ENCODE assay signal across 17 cellular contexts in genomic region chr17:34755981-34756669, GRCh38.
"Had no signal": no experiment of that assay in that cellular context is flagged by ENCODE, and none has a peak within 500 bp of the region (broad histone marks: within the 10 kb centered on the region; RNA-seq: fewer than 3 reads in every experiment).

No MANE protein-coding gene starts in this region.

- H3K27ac Mint-ChIP-seq: activated CD4-positive, alpha-beta T cell treated with anti-CD3 and anti-CD28 coated beads, Interleukin-2, amount 10 ng/mL, durations not matched to agents 7 days and 5 days; activated CD8-positive, alpha-beta T cell treated with anti-CD3 and anti-CD28 coated beads, Interleukin-2, amount 10 ng/mL, durations not matched to agents 7 days and 5 days; activated T-cell treated with anti-CD3 and anti-CD28 coated beads, Interleukin-2, amount 50 U/mL, for 24 hours had no signal

- H3K9me3 ChIP-seq: ascending aorta, gastrocnemius medialis, thyroid gland had no signal

- ATAC-seq: activated CD8-positive, alpha-beta T cell treated with anti-CD3 and anti-CD28 coated beads, Interleukin-2, amount 10 ng/mL, durations not matched to agents 7 days and 5 days; esophagus mucosa; left lobe of liver had no signal

- H3K9me3 Mint-ChIP-seq: activated CD4-positive, alpha-beta T cell treated with anti-CD3 and anti-CD28 coated beads, Interleukin-2, amount 10 ng/mL, durations not matched to agents 7 days and 5 days; activated T-cell treated with anti-CD3 and anti-CD28 coated beads, Interleukin-2, amount 50 U/mL, for 24 hours had no signal

- H3K36me3 ChIP-seq: ascending aorta, gastrocnemius medialis, thyroid gland had no signal

- H3K4me1 Mint-ChIP-seq: activated CD4-positive, alpha-beta T cell treated with anti-CD3 and anti-CD28 coated beads, Interleukin-2, amount 10 ng/mL, durations not matched to agents 7 days and 5 days had no signal

- H3K4me1 ChIP-seq: ascending aorta, thyroid gland had no signal

- H3K4me3 Mint-ChIP-seq: activated CD4-positive, alpha-beta T cell treated with anti-CD3 and anti-CD28 coated beads, Interleukin-2, amount 10 ng/mL, durations not matched to agents 7 days and 5 days; activated CD8-positive, alpha-beta T cell treated with anti-CD3 and anti-CD28 coated beads, Interleukin-2, amount 10 ng/mL, durations not matched to agents 7 days and 5 days; activated T-cell treated with anti-CD3 and anti-CD28 coated beads, Interleukin-2, amount 50 U/mL, for 24 hours had no signal

- H3K4me3 ChIP-seq: ascending aorta, gastrocnemius medialis, lung, thyroid gland had no signal

- H3K27me3 ChIP-seq: ascending aorta, gastrocnemius medialis, thyroid gland had no signal

- H3K27ac ChIP-seq: ascending aorta, gastrocnemius medialis, thyroid gland had no signal

- DNase-seq: activated CD4-positive, alpha-beta T cell treated with anti-CD3 and anti-CD28 coated beads, Interleukin-2, amount 10 ng/mL, durations not matched to agents 7 days and 5 days; activated CD4-positive, CD25-positive, alpha-beta regulatory T cell; activated CD8-positive, alpha-beta T cell treated with anti-CD3 and anti-CD28 coated beads, Interleukin-2, amount 10 ng/mL, durations not matched to agents 7 days and 5 days; activated effector memory CD4-positive, alpha-beta T cell treated with Interleukin-2 at 50 U/mL for 16 hours; activated naive CD4-positive, alpha-beta T cell treated with anti-CD3 and anti-CD28 coated beads, Interleukin-2, amount 50 U/mL, for 16 hours; activated T-cell treated with anti-CD3 and anti-CD28 coated beads, Interleukin-2, amount 50 U/mL, for 24 hours; effector CD4-positive, alpha-beta T cell; gastrocnemius medialis; stimulated activated CD4-positive, alpha-beta T cell treated with anti-CD3 and anti-CD28 coated beads, Interleukin-2, amount 100 ng/mL, for 24 hours; stimulated activated naive CD4-positive, alpha-beta T cell treated with Interleukin-2 at 50 U/mL for 16 hours; T-helper 1 cell; T-helper 9 cell; thyroid gland had no signal
